Comparison of ENCODE assay signal across 8 cellular contexts in genomic region chr22:36239150-36239400, GRCh38. TPM values are rescaled to one million over a fixed set of nuclear protein-coding genes. Genes with fewer than 3 reads are reported as not detected.
DNase-seq lines count a peak whose midpoint lies in the region; ATAC-seq and TF ChIP-seq lines count a peak whose summit lies in the region.

No MANE protein-coding gene starts in this region.

- peak overlapping the region; percentile 80 for H3K9ac ChIP-seq in Karpas-422 (ENCODE audit: low read length)

- peaks cover 63% of the 10 kb centered on the region for H3K4me1 Mint-ChIP-seq in central memory CD8-positive, alpha-beta T cell

- peaks cover 22% of the 10 kb centered on the region for H3K36me3 Mint-ChIP-seq in central memory CD8-positive, alpha-beta T cell (ENCODE audit: insufficient read depth)

- 54 to 62% methylated on average over 3 of the region's 4 CpGs for WGBS in mesodermal cell (ENCODE audit: insufficient coverage in 2 of 2), 2 experiments

- ATAC-seq in GM18498 (IDR thresholded peaks at IDR 0.05; ENCODE audit: unreplicated experiment) (peak; percentile 15), HG02588 (IDR thresholded peaks at IDR 0.05; ENCODE audit: unreplicated experiment) (no peak)
- ATAC-seq in central memory CD8-positive, alpha-beta T cell (replicated peaks; ENCODE audit: extremely low read depth, poor library complexity, severe bottlenecking), result peak; percentile 15

- peak overlapping the region; percentile 99 for H3K4me3 Mint-ChIP-seq in central memory CD8-positive, alpha-beta T cell

- intact Hi-C loops in vagina (cut with DNase I), result no loop called here

- no peaks in the 10 kb centered on the region for H3K27me3 Mint-ChIP-seq in central memory CD8-positive, alpha-beta T cell

- peak overlapping the region; percentile 94 for H3K27ac Mint-ChIP-seq in central memory CD8-positive, alpha-beta T cell (ENCODE audit: low read depth)

- DNase-seq in Karpas-422, result peak; percentile 65
- no peak for DNase-seq in central memory CD8-positive, alpha-beta T cell (ENCODE audit: low spot score in 2 of 2)
- peak in 1 of 2 donors; percentile 86 for DNase-seq in vagina (ENCODE audit: extremely low spot score in 2 of 2)
- DNase-seq in stimulated activated CD4-positive, alpha-beta T cell treated with anti-CD3 and anti-CD28 coated beads, Interleukin-4, amount 100 ng/mL, for 24 hours, result no peak
- no peak for DNase-seq in dermis blood vessel endothelial cell

- peak overlapping the region; percentile 96 for H3K4me2 ChIP-seq in Karpas-422 (ENCODE audit: low read depth, low read length, poor library complexity, severe bottlenecking)

- no peaks in the 10 kb centered on the region for H3K9me3 ChIP-seq in Karpas-422 (ENCODE audit: low read length)
- H3K9me3 ChIP-seq in mesodermal cell (ENCODE audit: control insufficient read depth, low read length), result no peaks in the 10 kb centered on the region
- no peaks in the 10 kb centered on the region for H3K9me3 ChIP-seq in vagina

- peak overlapping the region; percentile 94 for H2AFZ ChIP-seq in Karpas-422 (ENCODE audit: low read length)

- no peaks in the 10 kb centered on the region for H4K20me1 ChIP-seq in Karpas-422 (ENCODE audit: insufficient read depth, low read depth, low read length)

- H3K27me3 ChIP-seq in Karpas-422 (ENCODE audit: low read length) (no peaks in the 10 kb centered on the region; the same call in 1 of the 2 replicates), vagina (no peaks in the 10 kb centered on the region)

- no peak for TF ChIP-seq CTCF in vagina (IDR thresholded peaks at IDR 0.05)

- H3K36me3 ChIP-seq in Karpas-422 (ENCODE audit: insufficient read depth, low read length) (0 out of 2 replicates have a peak, but pooled peaks cover 6% of the 10 kb centered on the region), mesodermal cell (ENCODE audit: control insufficient read depth, insufficient read depth, low read length) (no peaks in the 10 kb centered on the region), vagina (peaks cover 0 to 3% of the 10 kb centered on the region in 2 donors)

- H3K79me2 ChIP-seq in Karpas-422 (ENCODE audit: low read length), result peaks cover 32% of the 10 kb centered on the region

- H3K9me3 Mint-ChIP-seq in central memory CD8-positive, alpha-beta T cell, result no peaks in the 10 kb centered on the region

- no peaks in the 10 kb centered on the region for H3K9me2 ChIP-seq in Karpas-422 (replicated peaks; ENCODE audit: insufficient read depth, low read length)

- H3K4me3 ChIP-seq in Karpas-422 (ENCODE audit: low read length) (peak overlapping the region; percentile 86), mesodermal cell (ENCODE audit: extremely low read depth, insufficient read depth, low read length, poor library complexity, severe bottlenecking) (peak overlapping the region; percentile 28), vagina (peak overlapping the region; percentile 56 to 73)

- H3K27ac ChIP-seq in Karpas-422 (ENCODE audit: low read length) (no peak overlapping the region), mesodermal cell (ENCODE audit: low read depth, low read length, severe bottlenecking) (peak overlapping the region; percentile 29), vagina (peak overlapping the region; percentile 93)

- H3K4me1 ChIP-seq in Karpas-422 (ENCODE audit: low read length) (peaks cover 19% of the 10 kb centered on the region), mesodermal cell (ENCODE audit: control insufficient read depth, insufficient read depth, low read length, poor library complexity, severe bottlenecking) (peaks cover 9% of the 10 kb centered on the region), vagina (peaks cover 54% of the 10 kb centered on the region)

- no peak for TF ChIP-seq POLR2A in vagina (IDR thresholded peaks at IDR 0.05)

RNA-seq across cellular contexts. Expression of gene APOL2, which starts 0.3 kb away (rescaled TPM):
- total RNA-seq in Karpas-422 (2014; rRNA removed; shearing (Covaris generic); ENCODE audit: low replicate concordance), result 11.3 and 15.9 TPM in 2 replicates
- polyA plus RNA-seq in mesodermal cell (2013, experiment 1 of 2), result 8.1 TPM
- polyA plus RNA-seq in mesodermal cell (2013, experiment 2 of 2), result 6.2 TPM
- total RNA-seq in vagina, result 63.8 TPM
- 57.7 and 67.7 TPM in 2 replicates for total RNA-seq in dermis blood vessel endothelial cell

RNA-seq across cellular contexts. Expression of gene APOL1, which starts 13.9 kb away (rescaled TPM):
- total RNA-seq in Karpas-422 (2014; rRNA removed; shearing (Covaris generic); ENCODE audit: low replicate concordance), result 0.14 TPM in 1 of 2 replicates, not detected in the other
- not detected for polyA plus RNA-seq in mesodermal cell (2013, experiment 1 of 2)
- polyA plus RNA-seq in mesodermal cell (2013, experiment 2 of 2), result not detected
- total RNA-seq in vagina (28.5 TPM), dermis blood vessel endothelial cell (29.5 and 34.9 TPM in 2 replicates)

RNA-seq across cellular contexts. Expression of gene APOL4, which starts 37.5 kb away (rescaled TPM):
- total RNA-seq in Karpas-422 (2014; rRNA removed; shearing (Covaris generic); ENCODE audit: low replicate concordance), result not detected in 2 replicates
- polyA plus RNA-seq in mesodermal cell (2013, experiment 1 of 2), result 0.29 TPM
- polyA plus RNA-seq in mesodermal cell (2013, experiment 2 of 2), result not detected
- 4.2 TPM for total RNA-seq in vagina
- 2.4 and 3.1 TPM in 2 replicates for total RNA-seq in dermis blood vessel endothelial cell

Comparison
In these comparisons a context has a peak if more than half of its experiments do, and no peak if none do; other contexts are left out.
1. H3K4me3 ChIP-seq: peak in every context shown above with its lines; median percentile 86 in Karpas-422; 64 in vagina; 28 in mesodermal cell.
2. RNA of gene APOL1, which starts 13.9 kb away (total RNA-seq): 29.5 to 34.9 TPM in dermis blood vessel endothelial cell and 28.5 TPM in vagina (single experiment); 0.14 TPM in Karpas-422; every median in the first group is over 10 times any median in the second.